Comparison of ENCODE assay signal across 8 cellular contexts in genomic region chr4:101169044-101170014, GRCh38.
DNase-seq lines count a peak whose midpoint lies in the region; ATAC-seq and TF ChIP-seq lines count a peak whose summit lies in the region.

No MANE protein-coding gene starts in this region.

- H3K4me3 ChIP-seq in H7 (ENCODE audit: insufficient read depth, low read depth, low read length) (no peak overlapping the region), heart left ventricle (no peak overlapping the region), retinal pigment epithelial cell (ENCODE audit: low read length) (no peak overlapping the region)

- H3K4me1 ChIP-seq in heart left ventricle, result peaks cover 0 to 14% (median 0%) of the 10 kb centered on the region in 12 donors

- DNase-seq in GM10266 (ENCODE audit: extremely low spot score), result peak; percentile 31
- peak; percentile 16 for DNase-seq in H7
- DNase-seq in LoVo (ENCODE audit: low spot score), result peak; percentile 63
- DNase-seq in RPMI7951 (ENCODE audit: low read depth), result peak; percentile 62
- peak; percentile 22 for DNase-seq in activated gamma-delta T cell treated with anti-CD3 and anti-CD28 coated beads, Interleukin-2, amount 50 U/mL, for 16 hours (ENCODE audit: low read depth)
- DNase-seq in heart left ventricle, result peak in 4 of 5 donors; percentile 40 to 62 (median 54)
- DNase-seq in retinal pigment epithelial cell (ENCODE audit: low read depth), result no peak
- DNase-seq in epidermal melanocyte (ENCODE audit: insufficient read length, low spot score), result no peak

- 46 to 48% (median 46%) methylated on average over 6 of the region's 6 CpGs for WGBS in heart left ventricle, 4 donors

- no peaks in the 10 kb centered on the region for H3K27me3 ChIP-seq in H7 (ENCODE audit: control insufficient read depth, insufficient read depth, low read length)
- H3K27me3 ChIP-seq in heart left ventricle, result no peaks in the 10 kb centered on the region

- intact Hi-C loops in heart left ventricle (cut with DNase I), result loop anchor here in 9 of 10 donors (1.0 to 10.0 kb wide), 7 partner anchors 175 to 1085 kb away; partner anchors contain the start of gene PPP3CA (in 6 of the 9)

- no peak for TF ChIP-seq POLR2A in heart left ventricle (IDR thresholded peaks at IDR 0.05)

- ATAC-seq in heart left ventricle, result peak; percentile 93 to 97 (median 97)

- H3K27ac ChIP-seq in heart left ventricle, result no peak overlapping the region

- H3K9me3 ChIP-seq in heart left ventricle, result no peaks in the 10 kb centered on the region

- peak; percentile 86 for TF ChIP-seq CTCF in GM10266 (IDR thresholded peaks at IDR 0.05; ENCODE audit: control insufficient read depth, insufficient read depth, low read depth, missing control alignments)
- TF ChIP-seq CTCF in heart left ventricle (IDR thresholded peaks at IDR 0.05), result peak; percentile 64 to 86 (median 78)
- TF ChIP-seq CTCF in retinal pigment epithelial cell (conservative IDR thresholded peaks at IDR 0.05; ENCODE audit: low read depth, low read length), result peak; percentile 63

- H3K36me3 ChIP-seq in H7 (replicated peaks; ENCODE audit: control insufficient read depth, insufficient read depth, low read length), result no peaks in the 10 kb centered on the region
- H3K36me3 ChIP-seq in heart left ventricle, result no peaks in the 10 kb centered on the region

Comparison
In these comparisons a context has a peak if more than half of its experiments do, and no peak if none do; other contexts are left out.
1. DNase-seq: peak in GM10266 (single experiment), H7 (single experiment), LoVo (single experiment), RPMI7951 (single experiment), activated gamma-delta T cell treated with anti-CD3 and anti-CD28 coated beads, Interleukin-2, amount 50 U/mL, for 16 hours (single experiment) and heart left ventricle (4 of 5); none in retinal pigment epithelial cell (single experiment) and epidermal melanocyte (single experiment).
2. Peak in every context shown above with its lines, with median percentiles within 50 percentile points of each other: CTCF ChIP-seq.